Comparison of ENCODE assay signal across 25 cellular contexts in the genomic region with DNA sequence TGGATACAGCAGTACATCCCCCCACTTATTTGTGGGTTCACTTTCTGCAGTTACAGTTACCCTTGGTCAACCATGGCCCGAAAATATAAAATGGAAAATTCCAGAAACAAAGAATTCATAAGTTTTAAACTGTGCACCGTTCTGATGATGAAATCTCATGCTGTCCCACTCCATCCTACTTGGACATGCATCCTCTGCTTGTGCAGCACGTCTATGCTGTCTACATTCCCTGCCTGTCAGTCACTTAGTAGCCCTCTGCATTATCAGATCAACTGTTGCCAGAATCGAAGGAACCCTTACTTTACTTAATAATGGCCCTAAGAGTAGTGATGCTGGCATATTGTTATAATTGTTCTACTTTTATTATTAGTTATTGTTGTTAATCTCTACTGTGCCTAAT. TPM values are rescaled to one million over a fixed set of nuclear protein-coding genes. Genes with fewer than 3 reads are reported as not detected.
"Had no signal": no experiment of that assay in that cellular context is flagged by ENCODE, and none has a peak within 500 bp of the region (broad histone marks: within the 10 kb centered on the region; RNA-seq: fewer than 3 reads in every experiment).

No MANE protein-coding gene starts in this region.

- H3K9ac ChIP-seq: parathyroid adenoma had no signal

- DNase-seq: dorsolateral prefrontal cortex; effector CD4-positive, alpha-beta T cell; hypothalamus; immature natural killer cell; islet precursor cell; kidney glomerular epithelial cell; left colon; left ventricle myocardium superior; lower lobe of right lung; natural killer cell; right lobe of liver; stimulated activated CD4-positive, alpha-beta T cell treated with anti-CD3 and anti-CD28 coated beads, Interleukin-12 subunit alpha, Interleukin-12 subunit beta, amount 100 ng/mL, for 4 hours; stimulated activated CD4-positive, alpha-beta T cell treated with anti-CD3 and anti-CD28 coated beads, Interleukin-1b, Interleukin-23, amount 100 ng/mL, for 48 hours; stimulated activated CD4-positive, alpha-beta T cell treated with anti-CD3 and anti-CD28 coated beads, Interleukin-4, amount 100 ng/mL, for 1 hour; stimulated activated CD8-positive, alpha-beta memory T cell treated with anti-CD3 and anti-CD28 coated beads, Interleukin-4, amount 100 ng/mL, for 48 hours; stimulated activated naive CD8-positive, alpha-beta T cell treated with anti-CD3 and anti-CD28 coated beads, Interleukin-15, Interleukin-2, amounts not matched to agents 100 U/mL and 50 U/mL, for 24 hours; substantia nigra; testis; tibial artery; upper lobe of left lung; uterus had no signal

- ATAC-seq: left ventricle myocardium superior; lower lobe of right lung; natural killer cell; right lobe of liver; stimulated activated naive CD8-positive, alpha-beta T cell treated with anti-CD3 and anti-CD28 coated beads, Interleukin-15, Interleukin-2, amounts not matched to agents 100 U/mL and 50 U/mL, for 24 hours had no signal

- H2AFZ ChIP-seq: parathyroid adenoma had no signal

- H3K27me3 Mint-ChIP-seq: progenitor cell of endocrine pancreas had no signal

- H3K27ac ChIP-seq: dorsolateral prefrontal cortex, lower lobe of right lung, parathyroid adenoma, right lobe of liver, testis, tibial artery, upper lobe of left lung, uterus had no signal

- H3K4me3 ChIP-seq: dorsolateral prefrontal cortex, lower lobe of right lung, right lobe of liver, smooth muscle cell, testis, tibial artery, upper lobe of left lung, uterus had no signal

- H3K27me3 ChIP-seq: dorsolateral prefrontal cortex, right lobe of liver, testis, tibial artery, upper lobe of left lung, uterus had no signal

- H3K36me3 Mint-ChIP-seq: immature natural killer cell, natural killer cell had no signal

- H3K9me3 Mint-ChIP-seq: natural killer cell had no signal

- H3K79me2 ChIP-seq: parathyroid adenoma had no signal

- H3K36me3 ChIP-seq: lower lobe of right lung, right lobe of liver, tibial artery, upper lobe of left lung, uterus had no signal

- H3K4me1 ChIP-seq: parathyroid adenoma, right lobe of liver, uterus had no signal

- H3K27ac Mint-ChIP-seq: immature natural killer cell, natural killer cell, progenitor cell of endocrine pancreas had no signal

- H3K4me2 ChIP-seq: smooth muscle cell had no signal

- H3K9me3 ChIP-seq: lower lobe of right lung, right lobe of liver, testis, tibial artery, upper lobe of left lung, uterus had no signal

- H3K4me3 Mint-ChIP-seq: immature natural killer cell, natural killer cell had no signal

RNA-seq across cellular contexts. Expression of gene C5orf63, which starts 57.6 kb away (rescaled TPM):
- total RNA-seq: smooth muscle cell had no signal
- polyA plus RNA-seq: neural cell had no signal
